17 cellular contexts compared by ENCODE assay signal in genomic region chr1:181222972-181223371, GRCh38.
DNase-seq lines count a peak whose midpoint lies in the region; ATAC-seq and TF ChIP-seq lines count a peak whose summit lies in the region.
"Had no signal": no experiment of that assay in that cellular context is flagged by ENCODE, and none has a peak within 500 bp of the region (broad histone marks: within the 10 kb centered on the region; RNA-seq: fewer than 3 reads in every experiment).

No MANE protein-coding gene starts in this region.

- H3K9me3 ChIP-seq in right atrium auricular region = no peaks in the 10 kb centered on the region
- H3K9me3 ChIP-seq in heart right ventricle = peaks cover 0 to 15% (median 0%) of the 10 kb centered on the region in 11 donors
- H3K9me3 ChIP-seq in right cardiac atrium (ENCODE audit: control insufficient read depth, low read length) = no peaks in the 10 kb centered on the region
- no peaks in the 10 kb centered on the region for H3K9me3 ChIP-seq in Peyer's patch
- H3K9me3 ChIP-seq: Caco-2 had no signal

- H3K27ac ChIP-seq in right atrium auricular region (no peak overlapping the region), heart right ventricle (peak overlapping the region in 3 of 10 donors; percentile 30 to 69 (median 52)), right cardiac atrium (ENCODE audit: low read length) (peak overlapping the region; percentile 61), Peyer's patch (no peak overlapping the region)
- H3K27ac ChIP-seq: BLaER1, C4-2B had no signal

- 64% methylated on average over 3 of the region's 3 CpGs for WGBS in heart right ventricle, 2 donors
- WGBS in right cardiac atrium = 60% methylated on average over 3 of the region's 3 CpGs

- TF ChIP-seq CTCF in right atrium auricular region (IDR thresholded peaks at IDR 0.05) = no peak
- no peak for TF ChIP-seq CTCF in heart right ventricle (IDR thresholded peaks at IDR 0.05)
- TF ChIP-seq CTCF in Peyer's patch (IDR thresholded peaks at IDR 0.05) = no peak

- no peaks in the 10 kb centered on the region for H3K36me3 ChIP-seq in right atrium auricular region
- H3K36me3 ChIP-seq in heart right ventricle = no peaks in the 10 kb centered on the region
- H3K36me3 ChIP-seq in Peyer's patch = no peaks in the 10 kb centered on the region
- H3K36me3 ChIP-seq: BLaER1 had no signal

- DNase-seq in Right ventricle myocardium superior (peak; percentile 45), right atrium auricular region (ENCODE audit: low spot score) (no peak), heart right ventricle (peak in 1 of 2 donors; percentile 6), right cardiac atrium (no peak), Peyer's patch (no peak), NCI-H226 (no peak)
- DNase-seq: Caco-2; CD4-positive, CD25-positive, alpha-beta regulatory T cell; CD8-positive, alpha-beta T cell; DMS53; DMS79 treated with DMSO at 0.1 percent for 48 hours; GF-D8; H9 had no signal

- H3K4me1 ChIP-seq in right atrium auricular region = peaks cover 0 to 5% of the 10 kb centered on the region in 2 donors
- H3K4me1 ChIP-seq in heart right ventricle = peaks cover 0 to 9% (median 0%) of the 10 kb centered on the region in 9 donors
- H3K4me1 ChIP-seq in right cardiac atrium (ENCODE audit: control insufficient read depth, insufficient read depth, low read length) = no peaks in the 10 kb centered on the region
- no peaks in the 10 kb centered on the region for H3K4me1 ChIP-seq in Peyer's patch
- H3K4me1 ChIP-seq: BLaER1, Caco-2 had no signal

- intact Hi-C loops in Right ventricle myocardium superior (cut with DNase I) (no loop called here), heart right ventricle (cut with DNase I) (no loop called here), right cardiac atrium (cut with DNase I) (no loop called here)

- ATAC-seq in Right ventricle myocardium superior (ENCODE audit: poor library complexity) (peak; percentile 91), heart right ventricle (peak in 6 of 8 donors; percentile 22 to 86 (median 68)), right cardiac atrium (peak; percentile 33 to 44)
- ATAC-seq: CD8-positive, alpha-beta T cell; GM23338; HCT116 had no signal

- H3K27me3 ChIP-seq in right atrium auricular region (no peaks in the 10 kb centered on the region), heart right ventricle (peaks cover 0 to 6% (median 0%) of the 10 kb centered on the region in 7 donors), right cardiac atrium (ENCODE audit: control insufficient read depth, insufficient read depth) (no peaks in the 10 kb centered on the region), Peyer's patch (no peaks in the 10 kb centered on the region)
- H3K27me3 ChIP-seq: BLaER1 had no signal

- no peak for TF ChIP-seq POLR2A in Peyer's patch (IDR thresholded peaks at IDR 0.05)

- H3K4me3 ChIP-seq in right atrium auricular region = no peak overlapping the region
- no peak overlapping the region for H3K4me3 ChIP-seq in heart right ventricle
- H3K4me3 ChIP-seq in right cardiac atrium (ENCODE audit: low read length) = no peak overlapping the region
- H3K4me3 ChIP-seq in Peyer's patch = no peak overlapping the region
- H3K4me3 ChIP-seq: BLaER1, GM23338 had no signal

Comparison
In these comparisons a context has a peak if more than half of its experiments do, and no peak if none do; other contexts are left out.
1. ATAC-seq: peak in every context shown above with its lines; median percentile 91 in Right ventricle myocardium superior; 68 in heart right ventricle; 38 in right cardiac atrium.